Comparison of ENCODE assay signal across 1 cellular context in the genomic region with DNA sequence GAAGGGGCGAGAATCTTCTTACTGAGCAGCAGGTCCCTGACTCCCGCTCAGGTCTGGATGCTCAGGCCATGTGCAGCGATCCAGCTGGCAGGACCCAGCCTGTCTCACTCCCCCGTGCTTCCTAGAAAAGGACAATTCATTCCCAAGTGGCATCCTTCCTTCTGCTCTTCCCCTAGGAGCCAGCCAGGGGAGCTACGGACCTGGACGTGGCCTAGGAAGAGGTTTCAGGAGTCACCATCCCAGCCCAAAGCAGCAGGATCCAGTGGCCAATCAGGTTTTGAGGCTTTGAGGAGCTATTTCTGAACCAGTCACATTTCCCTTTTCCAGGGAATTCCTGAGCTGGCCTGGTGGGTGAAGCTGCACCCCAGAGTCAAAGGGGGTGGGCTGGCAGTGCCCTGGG.
TF ChIP-seq lines count a peak whose summit lies in the region.

No MANE protein-coding gene starts in this region.

TF ChIP-seq in WTC11, 78 proteins besides CTCF, POLR2A, EP300 and RAD21 (continued from another document):
- TF ChIP-seq USF1 (CRISPR knock-in tag; IDR thresholded peaks at IDR 0.05) (no peak), ESRRA (CRISPR knock-in tag; IDR thresholded peaks at IDR 0.05; ENCODE audit: borderline replicate concordance) (no peak), ETV6 (CRISPR knock-in tag; IDR thresholded peaks at IDR 0.05) (no peak), MXD4 (CRISPR knock-in tag; IDR thresholded peaks at IDR 0.05; ENCODE audit: borderline replicate concordance) (no peak), CREM (CRISPR knock-in tag; IDR thresholded peaks at IDR 0.05) (no peak), HMGA2 (CRISPR knock-in tag; IDR thresholded peaks at IDR 0.05) (no peak)
- TF ChIP-seq, protein P1, sequence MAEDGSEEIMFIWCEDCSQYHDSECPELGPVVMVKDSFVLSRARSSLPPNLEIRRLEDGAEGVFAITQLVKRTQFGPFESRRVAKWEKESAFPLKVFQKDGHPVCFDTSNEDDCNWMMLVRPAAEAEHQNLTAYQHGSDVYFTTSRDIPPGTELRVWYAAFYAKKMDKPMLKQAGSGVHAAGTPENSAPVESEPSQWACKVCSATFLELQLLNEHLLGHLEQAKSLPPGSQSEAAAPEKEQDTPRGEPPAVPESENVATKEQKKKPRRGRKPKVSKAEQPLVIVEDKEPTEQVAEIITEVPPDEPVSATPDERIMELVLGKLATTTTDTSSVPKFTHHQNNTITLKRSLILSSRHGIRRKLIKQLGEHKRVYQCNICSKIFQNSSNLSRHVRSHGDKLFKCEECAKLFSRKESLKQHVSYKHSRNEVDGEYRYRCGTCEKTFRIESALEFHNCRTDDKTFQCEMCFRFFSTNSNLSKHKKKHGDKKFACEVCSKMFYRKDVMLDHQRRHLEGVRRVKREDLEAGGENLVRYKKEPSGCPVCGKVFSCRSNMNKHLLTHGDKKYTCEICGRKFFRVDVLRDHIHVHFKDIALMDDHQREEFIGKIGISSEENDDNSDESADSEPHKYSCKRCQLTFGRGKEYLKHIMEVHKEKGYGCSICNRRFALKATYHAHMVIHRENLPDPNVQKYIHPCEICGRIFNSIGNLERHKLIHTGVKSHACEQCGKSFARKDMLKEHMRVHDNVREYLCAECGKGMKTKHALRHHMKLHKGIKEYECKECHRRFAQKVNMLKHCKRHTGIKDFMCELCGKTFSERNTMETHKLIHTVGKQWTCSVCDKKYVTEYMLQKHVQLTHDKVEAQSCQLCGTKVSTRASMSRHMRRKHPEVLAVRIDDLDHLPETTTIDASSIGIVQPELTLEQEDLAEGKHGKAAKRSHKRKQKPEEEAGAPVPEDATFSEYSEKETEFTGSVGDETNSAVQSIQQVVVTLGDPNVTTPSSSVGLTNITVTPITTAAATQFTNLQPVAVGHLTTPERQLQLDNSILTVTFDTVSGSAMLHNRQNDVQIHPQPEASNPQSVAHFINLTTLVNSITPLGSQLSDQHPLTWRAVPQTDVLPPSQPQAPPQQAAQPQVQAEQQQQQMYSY (CRISPR knock-in tag; IDR thresholded peaks at IDR 0.05), result no peak
